Comparison of ENCODE assay signal across 1 cellular context in the genomic region with DNA sequence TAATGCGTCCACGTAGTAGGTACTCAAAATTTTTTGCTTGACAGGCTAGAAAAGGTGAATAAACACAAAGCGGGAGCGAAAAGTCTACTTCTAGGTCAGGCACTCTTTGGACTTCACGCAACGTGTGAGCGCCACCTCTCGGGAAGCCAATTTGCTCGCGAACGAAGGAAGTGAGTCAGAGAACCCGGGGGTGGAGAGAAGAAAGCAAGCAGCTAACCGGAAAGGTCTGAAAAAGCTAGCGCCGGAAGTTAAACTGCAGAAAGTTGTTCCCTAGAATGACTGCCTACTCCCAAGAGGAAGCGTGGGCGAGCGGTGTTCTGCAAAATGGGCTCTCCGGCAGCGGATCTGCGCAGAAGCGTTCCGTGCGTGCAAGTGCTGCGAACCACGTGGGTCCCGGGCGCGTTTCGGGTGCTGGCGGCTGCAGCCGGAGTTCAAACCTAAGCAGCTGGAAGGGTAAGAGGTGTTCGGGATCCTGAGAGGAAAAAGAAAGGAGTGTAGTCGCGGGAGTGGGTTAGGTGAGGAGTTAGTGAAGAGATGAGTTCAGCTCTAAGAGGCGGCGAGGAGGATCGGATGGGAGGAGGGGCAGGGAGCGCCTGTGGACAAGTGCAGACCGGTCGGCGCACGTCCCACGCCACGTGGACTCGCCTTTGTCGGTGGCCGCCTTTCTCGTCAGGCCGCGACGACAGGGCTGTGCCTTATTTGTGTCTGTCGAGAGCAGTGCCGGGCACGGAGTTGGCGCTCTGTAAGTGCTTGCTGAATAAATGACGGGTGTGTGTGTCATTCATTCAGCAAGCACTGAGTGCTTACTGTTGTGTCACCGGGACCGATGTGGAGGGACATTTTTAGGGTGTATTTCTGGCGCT.
TF ChIP-seq lines count a peak whose summit lies in the region.

Gene NME1, plus strand, starts transcription at position 350 of the 863 bp plus-strand sequence. CDS start 2,096 bp downstream, outside the sequence.

TF ChIP-seq in WTC11, 78 proteins besides CTCF, POLR2A, EP300 and RAD21 (continued from another document and continues in another):
- TF ChIP-seq, protein P1, sequence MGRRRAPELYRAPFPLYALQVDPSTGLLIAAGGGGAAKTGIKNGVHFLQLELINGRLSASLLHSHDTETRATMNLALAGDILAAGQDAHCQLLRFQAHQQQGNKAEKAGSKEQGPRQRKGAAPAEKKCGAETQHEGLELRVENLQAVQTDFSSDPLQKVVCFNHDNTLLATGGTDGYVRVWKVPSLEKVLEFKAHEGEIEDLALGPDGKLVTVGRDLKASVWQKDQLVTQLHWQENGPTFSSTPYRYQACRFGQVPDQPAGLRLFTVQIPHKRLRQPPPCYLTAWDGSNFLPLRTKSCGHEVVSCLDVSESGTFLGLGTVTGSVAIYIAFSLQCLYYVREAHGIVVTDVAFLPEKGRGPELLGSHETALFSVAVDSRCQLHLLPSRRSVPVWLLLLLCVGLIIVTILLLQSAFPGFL (CRISPR knock-in tag; IDR thresholded peaks at IDR 0.05; ENCODE audit: borderline replicate concordance): peak; percentile 29; the same call in 1 of the 2 replicates
- TF ChIP-seq ZNF232 (CRISPR knock-in tag; IDR thresholded peaks at IDR 0.05): no peak
- TF ChIP-seq, protein P2, sequence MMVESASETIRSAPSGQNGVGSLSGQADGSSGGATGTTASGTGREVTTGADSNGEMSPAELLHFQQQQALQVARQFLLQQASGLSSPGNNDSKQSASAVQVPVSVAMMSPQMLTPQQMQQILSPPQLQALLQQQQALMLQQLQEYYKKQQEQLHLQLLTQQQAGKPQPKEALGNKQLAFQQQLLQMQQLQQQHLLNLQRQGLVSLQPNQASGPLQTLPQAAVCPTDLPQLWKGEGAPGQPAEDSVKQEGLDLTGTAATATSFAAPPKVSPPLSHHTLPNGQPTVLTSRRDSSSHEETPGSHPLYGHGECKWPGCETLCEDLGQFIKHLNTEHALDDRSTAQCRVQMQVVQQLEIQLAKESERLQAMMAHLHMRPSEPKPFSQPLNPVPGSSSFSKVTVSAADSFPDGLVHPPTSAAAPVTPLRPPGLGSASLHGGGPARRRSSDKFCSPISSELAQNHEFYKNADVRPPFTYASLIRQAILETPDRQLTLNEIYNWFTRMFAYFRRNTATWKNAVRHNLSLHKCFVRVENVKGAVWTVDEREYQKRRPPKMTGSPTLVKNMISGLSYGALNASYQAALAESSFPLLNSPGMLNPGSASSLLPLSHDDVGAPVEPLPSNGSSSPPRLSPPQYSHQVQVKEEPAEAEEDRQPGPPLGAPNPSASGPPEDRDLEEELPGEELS (CRISPR knock-in tag; IDR thresholded peaks at IDR 0.05): peak; percentile 85; the same call in 1 of the 2 replicates
- TF ChIP-seq, protein P3, sequence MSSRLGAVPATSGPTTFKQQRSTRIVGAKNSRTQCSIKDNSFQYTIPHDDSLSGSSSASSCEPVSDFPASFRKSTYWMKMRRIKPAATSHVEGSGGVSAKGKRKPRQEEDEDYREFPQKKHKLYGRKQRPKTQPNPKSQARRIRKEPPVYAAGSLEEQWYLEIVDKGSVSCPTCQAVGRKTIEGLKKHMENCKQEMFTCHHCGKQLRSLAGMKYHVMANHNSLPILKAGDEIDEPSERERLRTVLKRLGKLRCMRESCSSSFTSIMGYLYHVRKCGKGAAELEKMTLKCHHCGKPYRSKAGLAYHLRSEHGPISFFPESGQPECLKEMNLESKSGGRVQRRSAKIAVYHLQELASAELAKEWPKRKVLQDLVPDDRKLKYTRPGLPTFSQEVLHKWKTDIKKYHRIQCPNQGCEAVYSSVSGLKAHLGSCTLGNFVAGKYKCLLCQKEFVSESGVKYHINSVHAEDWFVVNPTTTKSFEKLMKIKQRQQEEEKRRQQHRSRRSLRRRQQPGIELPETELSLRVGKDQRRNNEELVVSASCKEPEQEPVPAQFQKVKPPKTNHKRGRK (CRISPR knock-in tag; IDR thresholded peaks at IDR 0.05; ENCODE audit: borderline replicate concordance): no peak
- 0 out of 2 replicates have a peak, but pooled peaks have one; percentile 60 for TF ChIP-seq IRF1 (CRISPR knock-in tag; IDR thresholded peaks at IDR 0.05)
- no peak for TF ChIP-seq ATF2 (CRISPR knock-in tag; IDR thresholded peaks at IDR 0.05; ENCODE audit: borderline replicate concordance, low read depth)
- TF ChIP-seq JUN (CRISPR knock-in tag; IDR thresholded peaks at IDR 0.05): no peak; the same call in 1 of the 2 replicates
- no peak for TF ChIP-seq SOX15 (CRISPR knock-in tag; IDR thresholded peaks at IDR 0.05)
- TF ChIP-seq NFYB (CRISPR knock-in tag; conservative IDR thresholded peaks at IDR 0.05; ENCODE audit: low read depth): no peak
- TF ChIP-seq, protein P4, sequence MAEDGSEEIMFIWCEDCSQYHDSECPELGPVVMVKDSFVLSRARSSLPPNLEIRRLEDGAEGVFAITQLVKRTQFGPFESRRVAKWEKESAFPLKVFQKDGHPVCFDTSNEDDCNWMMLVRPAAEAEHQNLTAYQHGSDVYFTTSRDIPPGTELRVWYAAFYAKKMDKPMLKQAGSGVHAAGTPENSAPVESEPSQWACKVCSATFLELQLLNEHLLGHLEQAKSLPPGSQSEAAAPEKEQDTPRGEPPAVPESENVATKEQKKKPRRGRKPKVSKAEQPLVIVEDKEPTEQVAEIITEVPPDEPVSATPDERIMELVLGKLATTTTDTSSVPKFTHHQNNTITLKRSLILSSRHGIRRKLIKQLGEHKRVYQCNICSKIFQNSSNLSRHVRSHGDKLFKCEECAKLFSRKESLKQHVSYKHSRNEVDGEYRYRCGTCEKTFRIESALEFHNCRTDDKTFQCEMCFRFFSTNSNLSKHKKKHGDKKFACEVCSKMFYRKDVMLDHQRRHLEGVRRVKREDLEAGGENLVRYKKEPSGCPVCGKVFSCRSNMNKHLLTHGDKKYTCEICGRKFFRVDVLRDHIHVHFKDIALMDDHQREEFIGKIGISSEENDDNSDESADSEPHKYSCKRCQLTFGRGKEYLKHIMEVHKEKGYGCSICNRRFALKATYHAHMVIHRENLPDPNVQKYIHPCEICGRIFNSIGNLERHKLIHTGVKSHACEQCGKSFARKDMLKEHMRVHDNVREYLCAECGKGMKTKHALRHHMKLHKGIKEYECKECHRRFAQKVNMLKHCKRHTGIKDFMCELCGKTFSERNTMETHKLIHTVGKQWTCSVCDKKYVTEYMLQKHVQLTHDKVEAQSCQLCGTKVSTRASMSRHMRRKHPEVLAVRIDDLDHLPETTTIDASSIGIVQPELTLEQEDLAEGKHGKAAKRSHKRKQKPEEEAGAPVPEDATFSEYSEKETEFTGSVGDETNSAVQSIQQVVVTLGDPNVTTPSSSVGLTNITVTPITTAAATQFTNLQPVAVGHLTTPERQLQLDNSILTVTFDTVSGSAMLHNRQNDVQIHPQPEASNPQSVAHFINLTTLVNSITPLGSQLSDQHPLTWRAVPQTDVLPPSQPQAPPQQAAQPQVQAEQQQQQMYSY (CRISPR knock-in tag; IDR thresholded peaks at IDR 0.05): no peak
- TF ChIP-seq, protein P5, sequence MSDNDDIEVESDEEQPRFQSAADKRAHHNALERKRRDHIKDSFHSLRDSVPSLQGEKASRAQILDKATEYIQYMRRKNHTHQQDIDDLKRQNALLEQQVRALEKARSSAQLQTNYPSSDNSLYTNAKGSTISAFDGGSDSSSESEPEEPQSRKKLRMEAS (CRISPR knock-in tag; IDR thresholded peaks at IDR 0.05): peak; percentile 99
- TF ChIP-seq, protein P6, sequence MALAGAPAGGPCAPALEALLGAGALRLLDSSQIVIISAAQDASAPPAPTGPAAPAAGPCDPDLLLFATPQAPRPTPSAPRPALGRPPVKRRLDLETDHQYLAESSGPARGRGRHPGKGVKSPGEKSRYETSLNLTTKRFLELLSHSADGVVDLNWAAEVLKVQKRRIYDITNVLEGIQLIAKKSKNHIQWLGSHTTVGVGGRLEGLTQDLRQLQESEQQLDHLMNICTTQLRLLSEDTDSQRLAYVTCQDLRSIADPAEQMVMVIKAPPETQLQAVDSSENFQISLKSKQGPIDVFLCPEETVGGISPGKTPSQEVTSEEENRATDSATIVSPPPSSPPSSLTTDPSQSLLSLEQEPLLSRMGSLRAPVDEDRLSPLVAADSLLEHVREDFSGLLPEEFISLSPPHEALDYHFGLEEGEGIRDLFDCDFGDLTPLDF (CRISPR knock-in tag; IDR thresholded peaks at IDR 0.05): no peak
- no peak for TF ChIP-seq TP53 (CRISPR knock-in tag; IDR thresholded peaks at IDR 0.05)
- no peak for TF ChIP-seq ZNF263 (CRISPR knock-in tag; IDR thresholded peaks at IDR 0.05; ENCODE audit: low read depth)
- TF ChIP-seq E2F5 (CRISPR knock-in tag; IDR thresholded peaks at IDR 0.05): 0 out of 2 replicates have a peak, but pooled peaks have one; percentile 51
- TF ChIP-seq ZNF219 (CRISPR knock-in tag; IDR thresholded peaks at IDR 0.05; ENCODE audit: borderline replicate concordance): no peak
- TF ChIP-seq, protein P7, sequence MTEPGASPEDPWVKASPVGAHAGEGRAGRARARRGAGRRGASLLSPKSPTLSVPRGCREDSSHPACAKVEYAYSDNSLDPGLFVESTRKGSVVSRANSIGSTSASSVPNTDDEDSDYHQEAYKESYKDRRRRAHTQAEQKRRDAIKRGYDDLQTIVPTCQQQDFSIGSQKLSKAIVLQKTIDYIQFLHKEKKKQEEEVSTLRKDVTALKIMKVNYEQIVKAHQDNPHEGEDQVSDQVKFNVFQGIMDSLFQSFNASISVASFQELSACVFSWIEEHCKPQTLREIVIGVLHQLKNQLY (CRISPR knock-in tag; IDR thresholded peaks at IDR 0.05): no peak
- no peak for TF ChIP-seq ZBTB21 (CRISPR knock-in tag; IDR thresholded peaks at IDR 0.05; ENCODE audit: borderline replicate concordance)
- TF ChIP-seq, protein P8, sequence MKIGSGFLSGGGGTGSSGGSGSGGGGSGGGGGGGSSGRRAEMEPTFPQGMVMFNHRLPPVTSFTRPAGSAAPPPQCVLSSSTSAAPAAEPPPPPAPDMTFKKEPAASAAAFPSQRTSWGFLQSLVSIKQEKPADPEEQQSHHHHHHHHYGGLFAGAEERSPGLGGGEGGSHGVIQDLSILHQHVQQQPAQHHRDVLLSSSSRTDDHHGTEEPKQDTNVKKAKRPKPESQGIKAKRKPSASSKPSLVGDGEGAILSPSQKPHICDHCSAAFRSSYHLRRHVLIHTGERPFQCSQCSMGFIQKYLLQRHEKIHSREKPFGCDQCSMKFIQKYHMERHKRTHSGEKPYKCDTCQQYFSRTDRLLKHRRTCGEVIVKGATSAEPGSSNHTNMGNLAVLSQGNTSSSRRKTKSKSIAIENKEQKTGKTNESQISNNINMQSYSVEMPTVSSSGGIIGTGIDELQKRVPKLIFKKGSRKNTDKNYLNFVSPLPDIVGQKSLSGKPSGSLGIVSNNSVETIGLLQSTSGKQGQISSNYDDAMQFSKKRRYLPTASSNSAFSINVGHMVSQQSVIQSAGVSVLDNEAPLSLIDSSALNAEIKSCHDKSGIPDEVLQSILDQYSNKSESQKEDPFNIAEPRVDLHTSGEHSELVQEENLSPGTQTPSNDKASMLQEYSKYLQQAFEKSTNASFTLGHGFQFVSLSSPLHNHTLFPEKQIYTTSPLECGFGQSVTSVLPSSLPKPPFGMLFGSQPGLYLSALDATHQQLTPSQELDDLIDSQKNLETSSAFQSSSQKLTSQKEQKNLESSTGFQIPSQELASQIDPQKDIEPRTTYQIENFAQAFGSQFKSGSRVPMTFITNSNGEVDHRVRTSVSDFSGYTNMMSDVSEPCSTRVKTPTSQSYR (CRISPR knock-in tag; IDR thresholded peaks at IDR 0.05): 0 out of 2 replicates have a peak, but pooled peaks have one; percentile 75
- peak; percentile 42; the same call in 1 of the 2 replicates for TF ChIP-seq HMGA2 (CRISPR knock-in tag; IDR thresholded peaks at IDR 0.05)
- TF ChIP-seq IRF2 (CRISPR knock-in tag; IDR thresholded peaks at IDR 0.05; ENCODE audit: borderline replicate concordance, low read depth): no peak
- TF ChIP-seq RORB (CRISPR knock-in tag; IDR thresholded peaks at IDR 0.05): no peak
- TF ChIP-seq GABPB1 (CRISPR knock-in tag; IDR thresholded peaks at IDR 0.05): peak; percentile 96
- no peak for TF ChIP-seq ZNF317 (CRISPR knock-in tag; IDR thresholded peaks at IDR 0.05; ENCODE audit: borderline replicate concordance, low read depth)
- TF ChIP-seq NFATC4 (CRISPR knock-in tag; IDR thresholded peaks at IDR 0.05): peak; percentile 20; the same call in 1 of the 2 replicates
- no peak for TF ChIP-seq CREB1 (CRISPR knock-in tag; IDR thresholded peaks at IDR 0.05)
- TF ChIP-seq ZNF396 (CRISPR knock-in tag; IDR thresholded peaks at IDR 0.05; ENCODE audit: borderline replicate concordance): no peak
- peak; percentile 95 for TF ChIP-seq SP1 (CRISPR knock-in tag; conservative IDR thresholded peaks at IDR 0.05)
- TF ChIP-seq JAZF1 (CRISPR knock-in tag; IDR thresholded peaks at IDR 0.05): no peak
- TF ChIP-seq FOXP1 (CRISPR knock-in tag; IDR thresholded peaks at IDR 0.05; ENCODE audit: borderline replicate concordance): peak; percentile 94
- TF ChIP-seq, protein P9, sequence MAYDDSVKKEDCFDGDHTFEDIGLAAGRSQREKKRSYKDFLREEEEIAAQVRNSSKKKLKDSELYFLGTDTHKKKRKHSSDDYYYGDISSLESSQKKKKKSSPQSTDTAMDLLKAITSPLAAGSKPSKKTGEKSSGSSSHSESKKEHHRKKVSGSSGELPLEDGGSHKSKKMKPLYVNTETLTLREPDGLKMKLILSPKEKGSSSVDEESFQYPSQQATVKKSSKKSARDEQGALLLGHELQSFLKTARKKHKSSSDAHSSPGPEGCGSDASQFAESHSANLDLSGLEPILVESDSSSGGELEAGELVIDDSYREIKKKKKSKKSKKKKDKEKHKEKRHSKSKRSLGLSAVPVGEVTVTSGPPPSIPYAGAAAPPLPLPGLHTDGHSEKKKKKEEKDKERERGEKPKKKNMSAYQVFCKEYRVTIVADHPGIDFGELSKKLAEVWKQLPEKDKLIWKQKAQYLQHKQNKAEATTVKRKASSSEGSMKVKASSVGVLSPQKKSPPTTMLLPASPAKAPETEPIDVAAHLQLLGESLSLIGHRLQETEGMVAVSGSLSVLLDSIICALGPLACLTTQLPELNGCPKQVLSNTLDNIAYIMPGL (CRISPR knock-in tag; IDR thresholded peaks at IDR 0.05): peak; percentile 68; the same call in 1 of the 2 replicates
- no peak for TF ChIP-seq NR1H2 (CRISPR knock-in tag; IDR thresholded peaks at IDR 0.05)
